2 cellular contexts compared by ENCODE assay signal in genomic region chr2:205769494-205769848, GRCh38.
TF ChIP-seq lines count a peak whose summit lies in the region.

No MANE protein-coding gene starts in this region.

TF ChIP-seq in SK-N-SH treated with all-trans-retinoic acid at 6 μM for 48 hours, 23 proteins besides CTCF, POLR2A, EP300 and RAD21 (continued from another document):
- no peak for TF ChIP-seq ZNF70 (CRISPR knock-in tag; IDR thresholded peaks at IDR 0.05)
- no peak for TF ChIP-seq ZNF8 (CRISPR knock-in tag; IDR thresholded peaks at IDR 0.05)

TF ChIP-seq in GM23338, 12 proteins besides CTCF, POLR2A, EP300 and RAD21 (continued from another document):
- TF ChIP-seq ZNF462 (CRISPR knock-in tag; IDR thresholded peaks at IDR 0.05) (no peak), EZH2phosphoT487 (IDR thresholded peaks at IDR 0.05; ENCODE audit: unreplicated experiment) (no peak)
TF ChIP-seq in GM23338: peak in this region for 0.
